ENCODE assay signal across 8 cellular contexts in the genomic region with DNA sequence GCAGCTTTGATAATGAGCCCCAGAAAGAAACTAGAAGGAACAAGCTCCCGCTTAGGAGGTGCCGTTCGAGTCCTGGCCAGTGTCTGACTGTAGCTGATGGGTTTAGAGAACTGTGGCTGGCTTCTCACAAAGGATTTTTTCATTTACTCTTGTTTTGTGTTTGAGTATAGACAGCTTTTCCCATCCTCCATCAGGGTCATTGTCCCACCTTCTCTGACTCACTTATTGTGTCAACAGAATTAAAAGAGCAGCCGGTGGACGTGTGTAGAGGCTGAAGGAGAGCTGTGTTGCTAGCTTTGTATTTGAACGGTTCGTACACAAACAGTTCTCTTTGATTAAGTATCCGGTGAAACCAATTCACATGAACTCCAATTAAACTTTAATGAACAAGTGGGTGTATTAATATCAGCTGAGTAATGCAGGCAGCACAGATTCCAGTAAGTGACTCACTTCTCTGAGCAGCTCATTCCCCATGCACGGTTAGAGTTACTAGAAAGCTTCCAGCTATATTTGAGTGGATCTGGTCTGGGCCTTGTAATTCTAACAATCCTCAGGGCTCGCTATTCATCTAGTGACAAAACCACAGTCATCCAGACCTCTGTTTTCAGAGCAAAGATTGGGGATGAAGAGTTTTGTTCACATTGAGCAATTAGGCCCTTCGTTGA.
DNase-seq lines count a peak whose midpoint lies in the region; ATAC-seq and TF ChIP-seq lines count a peak whose summit lies in the region.

No MANE protein-coding gene starts in this region.

- peaks cover 30% of the 10 kb centered on the region for H3K4me1 ChIP-seq in neural progenitor cell

- H3K36me3 Mint-ChIP-seq in neural progenitor cell: peaks cover 9% of the 10 kb centered on the region
- H3K36me3 Mint-ChIP-seq in naive thymus-derived CD8-positive, alpha-beta T cell: peaks cover 0 to 12% (median 10%) of the 10 kb centered on the region in 3 donors

- POLR2A ChIA-PET in naive thymus-derived CD8-positive, alpha-beta T cell (lab: Charles Lee): no interaction called here

- no peak overlapping the region for H2AFZ ChIP-seq in neural progenitor cell (replicated peaks)

- no peak overlapping the region for H3K9ac ChIP-seq in neural progenitor cell

- H3F3A ChIP-seq in neural progenitor cell (ENCODE audit: low read depth): peaks cover 25% of the 10 kb centered on the region

- peaks cover 2% of the 10 kb centered on the region for H3K27me3 Mint-ChIP-seq in neural progenitor cell (ENCODE audit: insufficient read depth, low read depth)
- no peaks in the 10 kb centered on the region for H3K27me3 Mint-ChIP-seq in naive thymus-derived CD8-positive, alpha-beta T cell

- H3K27ac Mint-ChIP-seq in neural progenitor cell: peak overlapping the region; percentile 95
- H3K27ac Mint-ChIP-seq in naive thymus-derived CD8-positive, alpha-beta T cell: no peak overlapping the region

- H3K9me3 ChIP-seq in neural progenitor cell (ENCODE audit: low read depth): no peaks in the 10 kb centered on the region

- H3K4me3 ChIP-seq in epithelial cell of esophagus (ENCODE audit: low read length) (no peak overlapping the region), neural progenitor cell (no peak overlapping the region)

- peaks cover 52% of the 10 kb centered on the region for H3K4me1 Mint-ChIP-seq in neural progenitor cell
- H3K4me1 Mint-ChIP-seq in naive thymus-derived CD8-positive, alpha-beta T cell: peaks cover 9 to 69% (median 15%) of the 10 kb centered on the region in 4 donors

- no peak overlapping the region for H3K27ac ChIP-seq in neural progenitor cell

- H3K79me2 ChIP-seq in neural progenitor cell (ENCODE audit: low read depth): peaks cover 6% of the 10 kb centered on the region

- H3K9me3 Mint-ChIP-seq in neural progenitor cell: peaks cover 8% of the 10 kb centered on the region
- no peaks in the 10 kb centered on the region for H3K9me3 Mint-ChIP-seq in naive thymus-derived CD8-positive, alpha-beta T cell

- no peaks in the 10 kb centered on the region for H3K36me3 ChIP-seq in neural progenitor cell

- H4K20me1 ChIP-seq in neural progenitor cell (ENCODE audit: low read depth): peaks cover 4% of the 10 kb centered on the region

- no peaks in the 10 kb centered on the region for H3K27me3 ChIP-seq in neural progenitor cell

- no peak overlapping the region for H3K4me2 ChIP-seq in neural progenitor cell

- TF ChIP-seq CTCF in epithelial cell of esophagus (IDR thresholded peaks at IDR 0.05; ENCODE audit: insufficient read depth, low read depth, low read length, missing control alignments) (no peak), neural progenitor cell (IDR thresholded peaks at IDR 0.05) (no peak)

- H3K4me3 Mint-ChIP-seq in neural progenitor cell: peak overlapping the region; percentile 5
- no peak overlapping the region for H3K4me3 Mint-ChIP-seq in naive thymus-derived CD8-positive, alpha-beta T cell

- ATAC-seq in naive thymus-derived CD8-positive, alpha-beta T cell: no peak

- DNase-seq in GM04504 (ENCODE audit: low read depth) (peak; percentile 84), NCI-H510A (lab: John Stamatoyannopoulos, UW) (peak; percentile 15), epithelial cell of esophagus (ENCODE audit: low read depth) (peak; percentile 89), neural progenitor cell (ENCODE audit: low spot score) (no peak), ureter (ENCODE audit: low spot score) (no peak)
- no peak for DNase-seq in activated effector memory CD4-positive, alpha-beta T cell treated with Interleukin-2 at 50 U/mL for 16 hours
- no peak for DNase-seq in naive thymus-derived CD8-positive, alpha-beta T cell
- no peak for DNase-seq in activated CD4-positive, CD25-positive, alpha-beta regulatory T cell (lab: John Stamatoyannopoulos, UW)

Comparison
In these comparisons a context has a peak if more than half of its experiments do, and no peak if none do; other contexts are left out.
1. DNase-seq: peak in GM04504 (single experiment), NCI-H510A (single experiment) and epithelial cell of esophagus (single experiment); none in neural progenitor cell (single experiment), activated effector memory CD4-positive, alpha-beta T cell treated with Interleukin-2 at 50 U/mL for 16 hours (single experiment), ureter (single experiment), naive thymus-derived CD8-positive, alpha-beta T cell (0 of 10) and activated CD4-positive, CD25-positive, alpha-beta regulatory T cell (0 of 4).